Comparison of ENCODE assay signal across 1 cellular context in genomic region chr19:55146078-55146647, GRCh38.
A peak's percentile ranks its signal among the peaks of the same experiment; 100 is the strongest.
TF ChIP-seq lines count a peak whose summit lies in the region.

No MANE protein-coding gene starts in this region.

TF ChIP-seq in K562, 482 proteins besides CTCF, POLR2A, EP300 and RAD21 (continued from another document and continues in another):
- TF ChIP-seq RREB1 (CRISPR knock-in tag; IDR thresholded peaks at IDR 0.05) (no peak), TFE3 (CRISPR knock-in tag; IDR thresholded peaks at IDR 0.05) (no peak), RBM25 (IDR thresholded peaks at IDR 0.05; ENCODE audit: low read depth, low read length, severe bottlenecking) (no peak), NUFIP1 (IDR thresholded peaks at IDR 0.05; ENCODE audit: partially characterized antibody) (no peak), CREB1 (IDR thresholded peaks at IDR 0.05) (peak; percentile 9; the same call in 1 of the 2 replicates), CREB1 (CRISPR knock-in tag; IDR thresholded peaks at IDR 0.05) (no peak), CHCHD3 (CRISPR knock-in tag; IDR thresholded peaks at IDR 0.05) (no peak), UBTF (IDR thresholded peaks at IDR 0.05; ENCODE audit: borderline replicate concordance in 1 of 2, low read depth in 2 of 2, low read length in 2 of 2) (no peak; a peak in 1 of 4 replicates), NRF1 (conservative IDR thresholded peaks at IDR 0.05 in 1 of 2, IDR thresholded peaks at IDR 0.05 in 1 of 2) (no peak), SRF (CRISPR knock-in tag; IDR thresholded peaks at IDR 0.05) (no peak), NCOA6 (IDR thresholded peaks at IDR 0.05) (no peak), ZNF384 (IDR thresholded peaks at IDR 0.05; ENCODE audit: low read depth, low read length) (no peak), HDAC2 (IDR thresholded peaks at IDR 0.05) (peak; percentile 71; the same call in 1 of the 2 replicates), SMAD3 (CRISPR knock-in tag; conservative IDR thresholded peaks at IDR 0.05) (no peak), POU5F1 (IDR thresholded peaks at IDR 0.05; ENCODE audit: borderline replicate concordance, low read depth, low read length, partially characterized antibody) (no peak), ZNF740 (CRISPR knock-in tag; IDR thresholded peaks at IDR 0.05) (no peak), ZNF740 (tag; IDR thresholded peaks at IDR 0.05) (peak in 1 of 2 experiments; percentile 47; a peak in 1 of 4 replicates), ZBTB40 (IDR thresholded peaks at IDR 0.05) (no peak; the same call in 1 of the 2 replicates), ZBTB40 (CRISPR knock-in tag; IDR thresholded peaks at IDR 0.05) (no peak), ZNF76 (CRISPR knock-in tag; IDR thresholded peaks at IDR 0.05; ENCODE audit: borderline replicate concordance) (no peak), SMARCA5 (IDR thresholded peaks at IDR 0.05) (no peak), KLF16 (IDR thresholded peaks at IDR 0.05) (peak; percentile 66), SMARCC2 (IDR thresholded peaks at IDR 0.05; ENCODE audit: low read depth) (no peak), MEF2A (IDR thresholded peaks at IDR 0.05; ENCODE audit: control insufficient read depth, low read depth, low read length) (peak; percentile 68), ZFP30 (CRISPR knock-in tag; IDR thresholded peaks at IDR 0.05; ENCODE audit: borderline replicate concordance) (no peak), CHAMP1 (IDR thresholded peaks at IDR 0.05) (no peak), RBM14 (IDR thresholded peaks at IDR 0.05; ENCODE audit: borderline replicate concordance, insufficient read depth, low read depth, low read length) (no peak), ZNF696 (CRISPR knock-in tag; conservative IDR thresholded peaks at IDR 0.05) (no peak), NCOR1 (IDR thresholded peaks at IDR 0.05) (peak; percentile 53)
